ENCODE assay signal across 20 cellular contexts in genomic region chr15:44958302-44958701, GRCh38. TPM values are rescaled to one million over a fixed set of nuclear protein-coding genes. Genes with fewer than 3 reads are reported as not detected.
"Had no signal": no experiment of that assay in that cellular context is flagged by ENCODE, and none has a peak within 500 bp of the region (broad histone marks: within the 10 kb centered on the region; RNA-seq: fewer than 3 reads in every experiment).

No MANE protein-coding gene starts in this region.

RNA-seq across cellular contexts. Expression of gene TERB2, which starts 1.8 kb away (rescaled TPM):
- total RNA-seq: activated B cell treated with CpG ODN at 0.5 μM for 24 hours; activated CD4-positive, alpha-beta memory T cell treated with anti-CD3 and anti-CD28 coated beads for 36 hours; activated CD4-positive, alpha-beta T cell treated with anti-CD3 and anti-CD28 coated beads, Interleukin-2, amount 10 ng/mL, durations not matched to agents 24 days and 14 days; activated CD8-positive, alpha-beta memory T cell treated with anti-CD3 and anti-CD28 coated beads for 36 hours; activated CD8-positive, alpha-beta T cell treated with anti-CD3 and anti-CD28 coated beads for 36 hours; activated naive CD4-positive, alpha-beta T cell treated with anti-CD3 and anti-CD28 coated beads for 36 hours; activated naive CD4-positive, alpha-beta T cell treated with anti-CD3 and anti-CD28 coated beads, Interleukin-2, amount 50 U/mL, for 72 hours; activated naive CD8-positive, alpha-beta T cell treated with anti-CD3 and anti-CD28 coated beads for 36 hours; activated T-cell treated with anti-CD3 and anti-CD28 coated beads, Interleukin-2, amount 50 U/mL, for 4 hours; activated T-cell treated with anti-CD3 and anti-CD28 coated beads, Interleukin-2, amount 50 U/mL, for 72 hours; activated T-helper 1 cell treated with anti-CD3 and anti-CD28 coated beads, Interleukin-12 subunit alpha, Interleukin-12 subunit beta, Interleukin-2, Interleukin-4 antibody, amounts not matched to agents 30 ng/mL and 10 ng/mL and 1 ng/mL, durations not matched to agents 14 hours and 24 hours and 36 hours; activated T-helper 17 cell treated with anti-CD3 and anti-CD28 coated beads, Interleukin-2, amount 50 U/mL, for 72 hours; adrenal gland; aorta; astrocyte; body of pancreas; breast epithelium; cardiac septum; cerebellum; T-helper 2 cell treated with Interferon-gamma antibody and Interleukin-4, amounts not matched to agents 100 ng/mL and 5 ng/mL, for 36 hours had no signal
- polyA plus RNA-seq: adrenal gland, aorta had no signal
